8 cellular contexts compared by ENCODE assay signal in the genomic region with DNA sequence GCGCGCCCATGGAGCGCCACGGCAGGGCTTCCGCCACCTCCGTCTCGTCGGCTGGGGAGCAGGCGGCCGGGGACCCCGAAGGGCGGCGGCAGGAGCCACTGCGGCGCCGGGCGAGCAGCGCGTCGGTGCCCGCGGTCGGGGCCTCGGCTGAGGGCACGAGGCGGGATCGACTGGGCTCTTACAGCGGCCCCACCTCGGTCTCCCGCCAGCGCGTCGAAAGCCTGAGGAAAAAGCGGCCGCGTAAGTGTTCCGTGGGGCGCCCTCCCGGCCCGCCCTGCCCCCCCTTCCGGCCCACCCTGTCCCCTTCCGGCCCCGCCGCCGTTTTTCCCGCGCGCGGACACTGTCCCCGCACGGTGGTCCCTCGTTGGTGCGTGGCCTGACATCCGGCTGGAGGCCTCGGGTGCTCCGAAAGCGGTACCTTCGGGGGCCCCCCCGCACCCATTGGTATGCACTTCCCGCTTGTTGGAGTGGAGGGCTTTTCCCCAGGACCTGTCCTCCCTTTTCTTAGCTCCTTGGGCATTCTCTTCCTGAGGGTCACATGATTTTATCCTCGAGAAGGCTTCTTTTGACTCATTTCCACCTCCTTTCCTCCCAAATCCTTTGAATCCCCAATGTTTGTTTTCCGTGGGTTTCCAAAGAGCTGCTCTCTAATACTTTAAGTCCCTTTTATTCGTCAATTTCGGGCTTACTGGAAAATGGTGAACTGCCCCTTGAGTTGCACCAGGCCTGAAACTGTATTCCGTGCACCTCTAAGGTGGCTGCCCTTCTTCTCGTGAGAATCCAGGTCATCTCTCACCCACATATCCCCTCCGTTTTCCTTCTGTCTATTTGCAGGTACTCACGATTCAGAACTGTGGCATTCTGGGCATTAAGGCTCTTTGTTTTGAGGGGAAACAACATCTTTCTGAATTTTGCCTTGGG. TPM values are rescaled to one million over a fixed set of nuclear protein-coding genes. Genes with fewer than 3 reads are reported as not detected.
A peak's percentile ranks its signal among the peaks of the same experiment; 100 is the strongest.
DNase-seq lines count a peak whose midpoint lies in the region; ATAC-seq and TF ChIP-seq lines count a peak whose summit lies in the region.

No MANE protein-coding gene starts in this region.

- peak; percentile 51 for DNase-seq in HK-2 (ENCODE audit: unreplicated experiment)
- peak; percentile 63 for DNase-seq in colonic mucosa
- DNase-seq in medulla oblongata (ENCODE audit: extremely low spot score): peak; percentile 50
- DNase-seq in stimulated activated CD8-positive, alpha-beta memory T cell treated with anti-CD3 and anti-CD28 coated beads, Interleukin-4, amount 100 ng/mL, for 24 hours (ENCODE audit: low read depth): peak; percentile 28
- no peak for DNase-seq in NCI-H526 treated with DMSO at 0.1 percent for 48 hours (lab: John Stamatoyannopoulos, UW)

- H3K36me3 ChIP-seq in BLaER1 (peaks cover 49% of the 10 kb centered on the region), colonic mucosa (no peaks in the 10 kb centered on the region)

- H3K4me1 ChIP-seq in BLaER1 (peaks cover 55% of the 10 kb centered on the region), colonic mucosa (peaks cover 11% of the 10 kb centered on the region)

- peaks cover 51% of the 10 kb centered on the region for H4K20me1 ChIP-seq in BLaER1

- peak overlapping the region; percentile 94 for H3K9ac ChIP-seq in BLaER1
- H3K9ac ChIP-seq in colonic mucosa (ENCODE audit: low read depth in 2 of 2, low read length in 2 of 2): peak overlapping the region; percentile 80 to 94

- TF ChIP-seq CTCF in VCaP (conservative IDR thresholded peaks at IDR 0.05) (no peak), colonic mucosa (IDR thresholded peaks at IDR 0.05) (no peak)

- intact Hi-C loops in colonic mucosa (cut with DNase I): loop anchor here (10.0 kb wide), 1 partner anchor 185 kb away; no protein-coding TSS in a partner anchor

- peak overlapping the region; percentile 77 for H3K4me2 ChIP-seq in BLaER1

- H3K27me3 ChIP-seq in BLaER1: no peaks in the 10 kb centered on the region
- no peaks in the 10 kb centered on the region for H3K27me3 ChIP-seq in colonic mucosa

- H3K4me3 ChIP-seq in BLaER1: peak overlapping the region; percentile 83
- H3K4me3 ChIP-seq in colonic mucosa: peak overlapping the region; percentile 91

- ATAC-seq in GM19035 (IDR thresholded peaks at IDR 0.05; ENCODE audit: unreplicated experiment): peak; percentile 27

- H3K27ac ChIP-seq in BLaER1: peak overlapping the region; percentile 92
- peak overlapping the region; percentile 97 for H3K27ac ChIP-seq in VCaP
- H3K27ac ChIP-seq in colonic mucosa: peak overlapping the region; percentile 94

- no peaks in the 10 kb centered on the region for H3K9me3 ChIP-seq in BLaER1
- H3K9me3 ChIP-seq in colonic mucosa: no peaks in the 10 kb centered on the region

RNA-seq across cellular contexts. Expression of a gene that starts 0.6 kb away (rescaled TPM):
- total RNA-seq in colonic mucosa: 10 to 100 TPM; 29.7 to 31.3 TPM

RNA-seq across cellular contexts. Expression of a gene that starts 43.1 kb away (rescaled TPM):
- 10 to 100 TPM; 46.2 to 70.7 TPM for total RNA-seq in colonic mucosa
